Comparison of ENCODE assay signal across 2 cellular contexts in the genomic region with DNA sequence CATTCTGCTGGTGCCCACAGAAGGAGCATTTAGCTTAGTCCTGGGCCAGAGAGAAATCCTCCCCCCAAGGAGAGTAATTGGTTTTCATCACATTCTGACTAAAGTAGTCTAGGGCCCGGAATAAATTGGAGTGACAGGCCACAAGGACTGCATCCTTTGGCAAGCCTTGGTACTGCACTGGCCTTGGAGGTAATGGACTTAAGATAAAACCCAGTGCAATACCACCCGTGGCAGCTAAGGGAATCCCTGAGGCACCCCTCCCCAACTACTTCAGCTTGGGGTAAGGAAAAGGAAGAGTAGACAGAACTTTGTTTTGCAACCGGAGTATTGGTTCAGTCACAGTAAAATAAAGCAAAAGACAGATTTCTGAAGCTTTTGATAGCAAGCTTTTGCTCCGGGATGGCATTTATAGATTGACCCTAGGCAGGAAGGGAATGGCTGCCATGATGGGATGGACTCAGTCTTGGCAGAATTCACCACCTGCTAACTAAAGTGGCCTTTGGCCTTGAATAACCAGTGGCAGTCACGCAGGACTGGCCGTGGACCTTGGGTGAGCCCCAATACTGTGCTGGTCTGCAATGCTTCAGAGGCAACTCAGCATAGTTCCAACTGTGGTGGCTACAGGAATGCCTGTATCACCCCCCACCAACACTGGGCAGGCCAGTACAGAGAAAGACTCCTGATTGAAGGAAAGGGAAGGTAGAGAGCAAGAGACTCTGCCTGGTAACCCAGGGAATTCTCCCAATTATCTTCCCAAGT.
A peak's percentile ranks its signal among the peaks of the same experiment; 100 is the strongest.
TF ChIP-seq lines count a peak whose summit lies in the region.

No MANE protein-coding gene starts in this region.

TF ChIP-seq in HEK293T, 16 proteins besides CTCF, POLR2A, EP300 and RAD21:
- no peak for TF ChIP-seq PKNOX1 (IDR thresholded peaks at IDR 0.05)
- TF ChIP-seq BHLHE40 (IDR thresholded peaks at IDR 0.05; ENCODE audit: borderline replicate concordance): no peak
- TF ChIP-seq ARNT (IDR thresholded peaks at IDR 0.05): no peak
- no peak for TF ChIP-seq HDGF (IDR thresholded peaks at IDR 0.05; ENCODE audit: borderline replicate concordance)
- TF ChIP-seq ZNF384 (IDR thresholded peaks at IDR 0.05): no peak
- TF ChIP-seq LEF1 (IDR thresholded peaks at IDR 0.05; ENCODE audit: borderline replicate concordance): no peak
- no peak for TF ChIP-seq L3MBTL2 (conservative IDR thresholded peaks at IDR 0.05)
- no peak for TF ChIP-seq FOXK2 (IDR thresholded peaks at IDR 0.05)
TF ChIP-seq in HEK293T: peak in this region for 0.

TF ChIP-seq in HepG2, 621 proteins besides CTCF, POLR2A, EP300 and RAD21:
- TF ChIP-seq ZNF24 (IDR thresholded peaks at IDR 0.05): no peak
- TF ChIP-seq MEIS2 (CRISPR knock-in tag; IDR thresholded peaks at IDR 0.05): no peak
- no peak for TF ChIP-seq ZFP90 (CRISPR knock-in tag; IDR thresholded peaks at IDR 0.05; ENCODE audit: borderline replicate concordance)
- TF ChIP-seq ZNF577 (CRISPR knock-in tag; IDR thresholded peaks at IDR 0.05; ENCODE audit: borderline replicate concordance, low read depth): no peak
- TF ChIP-seq ZNF737 (CRISPR knock-in tag; IDR thresholded peaks at IDR 0.05; ENCODE audit: borderline replicate concordance): no peak
- 0 out of 2 replicates have a peak, but pooled peaks have one; percentile 23 for TF ChIP-seq ZMYM4 (CRISPR knock-in tag; IDR thresholded peaks at IDR 0.05)
- no peak for TF ChIP-seq ATF4 (CRISPR knock-in tag; IDR thresholded peaks at IDR 0.05)
- TF ChIP-seq ZHX1 (CRISPR knock-in tag; IDR thresholded peaks at IDR 0.05; ENCODE audit: low read depth): no peak
- TF ChIP-seq ZNF761 (CRISPR knock-in tag; conservative IDR thresholded peaks at IDR 0.05): no peak
- TF ChIP-seq HDAC2 (CRISPR knock-in tag; IDR thresholded peaks at IDR 0.05): no peak
- no peak for TF ChIP-seq ZNF589 (CRISPR knock-in tag; conservative IDR thresholded peaks at IDR 0.05)
- TF ChIP-seq, protein P1, sequence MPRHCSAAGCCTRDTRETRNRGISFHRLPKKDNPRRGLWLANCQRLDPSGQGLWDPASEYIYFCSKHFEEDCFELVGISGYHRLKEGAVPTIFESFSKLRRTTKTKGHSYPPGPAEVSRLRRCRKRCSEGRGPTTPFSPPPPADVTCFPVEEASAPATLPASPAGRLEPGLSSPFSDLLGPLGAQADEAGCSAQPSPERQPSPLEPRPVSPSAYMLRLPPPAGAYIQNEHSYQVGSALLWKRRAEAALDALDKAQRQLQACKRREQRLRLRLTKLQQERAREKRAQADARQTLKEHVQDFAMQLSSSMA (CRISPR knock-in tag; IDR thresholded peaks at IDR 0.05): 0 out of 2 replicates have a peak, but pooled peaks have one; percentile 18
- TF ChIP-seq ARNTL (CRISPR knock-in tag; IDR thresholded peaks at IDR 0.05): no peak
- TF ChIP-seq, protein P2, sequence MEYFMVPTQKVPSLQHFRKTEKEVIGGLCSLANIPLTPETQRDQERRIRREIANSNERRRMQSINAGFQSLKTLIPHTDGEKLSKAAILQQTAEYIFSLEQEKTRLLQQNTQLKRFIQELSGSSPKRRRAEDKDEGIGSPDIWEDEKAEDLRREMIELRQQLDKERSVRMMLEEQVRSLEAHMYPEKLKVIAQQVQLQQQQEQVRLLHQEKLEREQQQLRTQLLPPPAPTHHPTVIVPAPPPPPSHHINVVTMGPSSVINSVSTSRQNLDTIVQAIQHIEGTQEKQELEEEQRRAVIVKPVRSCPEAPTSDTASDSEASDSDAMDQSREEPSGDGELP (IDR thresholded peaks at IDR 0.05; ENCODE audit: borderline replicate concordance, low read depth): no peak
TF ChIP-seq in HepG2: peak in this region for 2.
